Comparison of ENCODE assay signal across 1 cellular context in genomic region chr14:51929920-51930682, GRCh38.
TF ChIP-seq lines count a peak whose summit lies in the region.

No MANE protein-coding gene starts in this region.

TF ChIP-seq in SK-N-SH, 30 proteins besides CTCF, POLR2A, EP300 and RAD21 (continued from another document):
- no peak for TF ChIP-seq USF1 (IDR thresholded peaks at IDR 0.05; ENCODE audit: borderline replicate concordance, low read depth)
- no peak for TF ChIP-seq MXI1 (IDR thresholded peaks at IDR 0.05; ENCODE audit: low read depth, low read length)
- TF ChIP-seq ELF1 (IDR thresholded peaks at IDR 0.05): no peak
- TF ChIP-seq IRF3 (IDR thresholded peaks at IDR 0.05; ENCODE audit: low read depth, low read length): no peak
- no peak for TF ChIP-seq NRF1 (IDR thresholded peaks at IDR 0.05; ENCODE audit: low read depth, low read length)
- TF ChIP-seq FOXJ3 (CRISPR knock-in tag; IDR thresholded peaks at IDR 0.05): no peak
- TF ChIP-seq USF2 (IDR thresholded peaks at IDR 0.05; ENCODE audit: borderline replicate concordance, low read depth, low read length): no peak
- TF ChIP-seq TEAD4 (IDR thresholded peaks at IDR 0.05; ENCODE audit: borderline replicate concordance, insufficient read depth): no peak
- TF ChIP-seq RXRA (IDR thresholded peaks at IDR 0.05; ENCODE audit: borderline replicate concordance, low read depth): no peak
